Comparison of ENCODE assay signal across 10 cellular contexts in genomic region chr2:43102366-43103092, GRCh38.
A peak's percentile ranks its signal among the peaks of the same experiment; 100 is the strongest.
DNase-seq lines count a peak whose midpoint lies in the region; ATAC-seq, FAIRE-seq and TF ChIP-seq lines count a peak whose summit lies in the region.
"Had no signal": no experiment of that assay in that cellular context is flagged by ENCODE, and none has a peak within 500 bp of the region (broad histone marks: within the 10 kb centered on the region; RNA-seq: fewer than 3 reads in every experiment).

No MANE protein-coding gene starts in this region.

- CTCF ChIA-PET in PC-9 (lab: Charles Lee), result no interaction called here

- H2AFZ ChIP-seq in osteoblast (ENCODE audit: low read length), result peak overlapping the region; percentile 90
- H2AFZ ChIP-seq in PC-9, result no peak overlapping the region

- peaks cover 5% of the 10 kb centered on the region for H3K36me3 Mint-ChIP-seq in brain

- ATAC-seq in left cardiac atrium, result peak; percentile 45 to 56
- no peak for ATAC-seq in upper lobe of right lung
- ATAC-seq in GM18517 (IDR thresholded peaks at IDR 0.05; ENCODE audit: unreplicated experiment), result no peak

- H3K4me2 ChIP-seq in osteoblast (ENCODE audit: insufficient read depth, low read length), result no peak overlapping the region
- no peak overlapping the region for H3K4me2 ChIP-seq in PC-9

- H4K20me1 ChIP-seq in osteoblast (ENCODE audit: insufficient read depth, low read length), result no peaks in the 10 kb centered on the region
- no peaks in the 10 kb centered on the region for H4K20me1 ChIP-seq in PC-9 (ENCODE audit: insufficient read depth)

- TF ChIP-seq CTCF in brain (conservative IDR thresholded peaks at IDR 0.05) (no peak), osteoblast (IDR thresholded peaks at IDR 0.05; ENCODE audit: extremely low read depth, low read depth, low read length) (no peak), upper lobe of right lung (IDR thresholded peaks at IDR 0.05) (no peak), PC-9 (conservative IDR thresholded peaks at IDR 0.05) (no peak)

- H3K27ac ChIP-seq in osteoblast (ENCODE audit: low read depth, low read length), result peak overlapping the region; percentile 42
- peak overlapping the region; percentile 87 for H3K27ac ChIP-seq in upper lobe of right lung
- no peak overlapping the region for H3K27ac ChIP-seq in PC-9
- H3K27ac ChIP-seq: cardiac muscle cell, HL-60 had no signal

- peak overlapping the region; percentile 93 to 98 (median 95) for H3K27ac Mint-ChIP-seq in brain

- H3K27me3 Mint-ChIP-seq in brain, result no peaks in the 10 kb centered on the region

- H3K9me3 ChIP-seq in osteoblast (ENCODE audit: low read depth, low read length), result no peaks in the 10 kb centered on the region
- H3K9me3 ChIP-seq in upper lobe of right lung, result no peaks in the 10 kb centered on the region
- no peaks in the 10 kb centered on the region for H3K9me3 ChIP-seq in PC-9 (ENCODE audit: insufficient read depth, low read depth)

- peaks cover 28% of the 10 kb centered on the region for H3K4me1 ChIP-seq in osteoblast (ENCODE audit: insufficient read depth, low read length)
- peaks cover 47% of the 10 kb centered on the region for H3K4me1 ChIP-seq in upper lobe of right lung
- H3K4me1 ChIP-seq in PC-9 (replicated peaks; ENCODE audit: insufficient read depth), result peaks cover 14% of the 10 kb centered on the region

- no TSS peak for BruUV-seq in PC-9 (replicated peaks; lab: Mats Ljungman, UMichigan)

- DNase-seq in left cardiac atrium (peak; percentile 72), osteoblast (ENCODE audit: insufficient read length, low spot score, missing footprints) (peak; percentile 85), upper lobe of right lung (no peak), H54 (ENCODE audit: insufficient read length, low spot score) (no peak), PC-9 (no peak)
- DNase-seq: NCI-H1105 treated with DMSO at 0.1 percent for 48 hours had no signal

- H3K4me3 Mint-ChIP-seq in brain, result peak overlapping the region in 2 of 5 experiments; percentile 27 to 64

- H3K9me3 Mint-ChIP-seq in brain, result peaks cover 3 to 26% (median 19%) of the 10 kb centered on the region in 5 experiments

- POLR2A ChIA-PET in PC-9 (lab: Charles Lee; ENCODE audit: unreplicated experiment), result no interaction called here

- H3K36me3 ChIP-seq in osteoblast (ENCODE audit: insufficient read depth, low read length) (no peaks in the 10 kb centered on the region), upper lobe of right lung (no peaks in the 10 kb centered on the region), PC-9 (ENCODE audit: low read depth) (no peaks in the 10 kb centered on the region)
- H3K36me3 ChIP-seq: cardiac muscle cell had no signal

- H3K79me2 ChIP-seq in osteoblast (ENCODE audit: insufficient read depth, low read length) (no peaks in the 10 kb centered on the region), PC-9 (ENCODE audit: low read depth) (no peaks in the 10 kb centered on the region)

- no peak overlapping the region for H3K4me3 ChIP-seq in osteoblast (ENCODE audit: insufficient read depth, low read length)
- no peak overlapping the region for H3K4me3 ChIP-seq in upper lobe of right lung
- no peak overlapping the region for H3K4me3 ChIP-seq in PC-9
- H3K4me3 ChIP-seq: cardiac muscle cell had no signal

- no peak for TF ChIP-seq POLR2A in H54 (IDR thresholded peaks at IDR 0.05; ENCODE audit: low read depth, low read length)

- no peak for FAIRE-seq in H54 (lab: Jason Lieb, UNC)

- intact Hi-C loops in left cardiac atrium (cut with DNase I) (no loop called here), upper lobe of right lung (cut with DNase I) (no loop called here), PC-9 (cut with micrococcal nuclease; ENCODE audit: unreplicated experiment) (no loop called here)

- no peaks in the 10 kb centered on the region for H3K27me3 ChIP-seq in osteoblast (ENCODE audit: insufficient read depth, low read length)
- no peaks in the 10 kb centered on the region for H3K27me3 ChIP-seq in upper lobe of right lung
- no peaks in the 10 kb centered on the region for H3K27me3 ChIP-seq in PC-9 (ENCODE audit: insufficient read depth, low read depth)
- H3K27me3 ChIP-seq: cardiac muscle cell had no signal

- no peaks in the 10 kb centered on the region for H3K9me2 ChIP-seq in PC-9 (ENCODE audit: insufficient read depth)

- peaks cover 74% of the 10 kb centered on the region for H3K4me1 Mint-ChIP-seq in brain

- H3F3A ChIP-seq in PC-9 (ENCODE audit: insufficient read depth, low read depth), result no peaks in the 10 kb centered on the region; the same call in 1 of the 2 replicates

Comparison
In these comparisons a context has a peak if more than half of its experiments do, and no peak if none do; other contexts are left out.
1. ATAC-seq: peak in left cardiac atrium (2 of 2); none in upper lobe of right lung (single experiment) and GM18517 (single experiment).
2. DNase-seq: peak in left cardiac atrium (single experiment) and osteoblast (single experiment); none in upper lobe of right lung (single experiment), H54 (single experiment) and PC-9 (0 of 2).